16 cellular contexts compared by ENCODE assay signal in genomic region chr3:195385526-195385925, GRCh38. TPM values are rescaled to one million over a fixed set of nuclear protein-coding genes. Genes with fewer than 3 reads are reported as not detected.
DNase-seq lines count a peak whose midpoint lies in the region; ATAC-seq and TF ChIP-seq lines count a peak whose summit lies in the region.
"Had no signal": no experiment of that assay in that cellular context is flagged by ENCODE, and none has a peak within 500 bp of the region (broad histone marks: within the 10 kb centered on the region; RNA-seq: fewer than 3 reads in every experiment).

No MANE protein-coding gene starts in this region.

- H3K36me3 ChIP-seq in cardiac muscle cell = no peaks in the 10 kb centered on the region
- H3K36me3 ChIP-seq in heart right ventricle = peaks cover 0 to 33% (median 0%) of the 10 kb centered on the region in 9 donors
- no peaks in the 10 kb centered on the region for H3K36me3 ChIP-seq in prostate gland

- H3K9me3 ChIP-seq in cardiac muscle cell (ENCODE audit: low read depth) (no peaks in the 10 kb centered on the region), heart right ventricle (no peaks in the 10 kb centered on the region), prostate gland (no peaks in the 10 kb centered on the region)
- H3K9me3 ChIP-seq: body of pancreas, gastroesophageal sphincter had no signal

- H3K4me1 ChIP-seq in cardiac muscle cell (ENCODE audit: low read depth) = peaks cover 8% of the 10 kb centered on the region
- peaks cover 0 to 13% (median 7%) of the 10 kb centered on the region in 9 donors for H3K4me1 ChIP-seq in heart right ventricle
- no peaks in the 10 kb centered on the region for H3K4me1 ChIP-seq in prostate gland (replicated peaks)
- H3K4me1 ChIP-seq: body of pancreas, gastroesophageal sphincter had no signal

- DNase-seq in cardiac muscle cell (ENCODE audit: low read depth in 1 of 2, low spot score in 1 of 2) = peak; percentile 38 to 61
- DNase-seq in heart right ventricle = no peak
- DNase-seq in amniotic epithelial cell (ENCODE audit: low read depth) = peak; percentile 76
- peak; percentile 24 for DNase-seq in iPS-NIHi11 (ENCODE audit: low spot score)
- DNase-seq in stimulated activated naive CD4-positive, alpha-beta T cell (lab: John Stamatoyannopoulos, UW) = no peak
- DNase-seq in activated CD8-positive, alpha-beta memory T cell treated with anti-CD3 and anti-CD28 coated beads for 24 hours = no peak
- no peak for DNase-seq in prostate gland (ENCODE audit: low spot score)
- no peak for DNase-seq in inferior parietal cortex (ENCODE audit: extremely low spot score)
- DNase-seq: activated CD8-positive, alpha-beta memory T cell treated with anti-CD3 and anti-CD28 coated beads, Interleukin-2, amount 50 U/mL, for 4 hours; body of pancreas; GDM1; HCEC 1CT; NCI-H1436; stimulated activated CD4-positive, alpha-beta T cell treated with anti-CD3 and anti-CD28 coated beads, Interleukin-1b, Interleukin-23, amount 100 ng/mL, for 48 hours; T-helper 2 cell had no signal

- H3K27me3 ChIP-seq in cardiac muscle cell (no peaks in the 10 kb centered on the region), heart right ventricle (no peaks in the 10 kb centered on the region), prostate gland (replicated peaks; ENCODE audit: insufficient read depth) (no peaks in the 10 kb centered on the region)
- H3K27me3 ChIP-seq: body of pancreas, gastroesophageal sphincter had no signal

- no peak for TF ChIP-seq CTCF in cardiac muscle cell (IDR thresholded peaks at IDR 0.05; ENCODE audit: low read depth, low read length)
- TF ChIP-seq CTCF in heart right ventricle (IDR thresholded peaks at IDR 0.05) = no peak
- TF ChIP-seq CTCF in prostate gland (IDR thresholded peaks at IDR 0.05) = no peak

- intact Hi-C loops in heart right ventricle (cut with DNase I) = no loop called here
- intact Hi-C loops in prostate gland (cut with DNase I) = no loop called here

- ATAC-seq in heart right ventricle = no peak
- ATAC-seq: body of pancreas, gastroesophageal sphincter had no signal

- H3K4me3 ChIP-seq in cardiac muscle cell (no peak overlapping the region), heart right ventricle (no peak overlapping the region), prostate gland (no peak overlapping the region)
- H3K4me3 ChIP-seq: body of pancreas, gastroesophageal sphincter had no signal

- H3K27ac ChIP-seq in cardiac muscle cell = peak overlapping the region; percentile 55
- H3K27ac ChIP-seq in heart right ventricle = no peak overlapping the region
- H3K27ac ChIP-seq in prostate gland = no peak overlapping the region
- H3K27ac ChIP-seq: body of pancreas, gastroesophageal sphincter had no signal

- no peak for TF ChIP-seq POLR2A in prostate gland (IDR thresholded peaks at IDR 0.05)

- 49 to 55% methylated on average over 2 of the region's 2 CpGs for WGBS in heart right ventricle, 2 donors
- 75% methylated on average over 2 of the region's 2 CpGs for WGBS in prostate gland

RNA-seq across cellular contexts. Expression of gene ACAP2, which starts 57.3 kb away (rescaled TPM):
- 26.5 and 44.4 TPM in 2 replicates for total RNA-seq in cardiac muscle cell
- 36.2 and 44.3 TPM in 2 replicates for polyA plus RNA-seq in cardiac muscle cell
- 10 to 100 TPM; 13.3 to 26.7 (median 15.8) TPM for total RNA-seq in heart right ventricle
- 1 to 10 TPM; 4.3 to 5.6 TPM for polyA plus RNA-seq in heart right ventricle
- 10 to 100 TPM; 30.5 to 56.8 TPM for total RNA-seq in prostate gland

Comparison
In these comparisons a context has a peak if more than half of its experiments do, and no peak if none do; other contexts are left out.
1. DNase-seq: peak in cardiac muscle cell (2 of 2), amniotic epithelial cell (single experiment) and iPS-NIHi11 (single experiment); none in heart right ventricle (0 of 2), stimulated activated naive CD4-positive, alpha-beta T cell (0 of 6), activated CD8-positive, alpha-beta memory T cell treated with anti-CD3 and anti-CD28 coated beads for 24 hours (single experiment), prostate gland (single experiment) and inferior parietal cortex (single experiment).